In genomic region chr16:87491522-87492240, GRCh38 we compare ENCODE assay signal across 8 cellular contexts. TPM values are rescaled to one million over a fixed set of nuclear protein-coding genes. Genes with fewer than 3 reads are reported as not detected.
DNase-seq lines count a peak whose midpoint lies in the region; ATAC-seq and TF ChIP-seq lines count a peak whose summit lies in the region.
"Not testable (repeated sequence)": the region's sequence is repeated elsewhere in the genome, so short reads cannot be mapped to it uniquely, and the experiment has no call there.

No MANE protein-coding gene starts in this region.

- not testable (repeated sequence) for H2AFZ ChIP-seq in neuron (ENCODE audit: low read depth, low read length)

- not testable (repeated sequence) for H3K36me3 Mint-ChIP-seq in CD14-positive monocyte; stimulated activated naive CD8-positive, alpha-beta T cell treated with anti-CD3 and anti-CD28 coated beads, Interleukin-15, Interleukin-2, amounts not matched to agents 100 ng/mL and 50 ng/mL, for 24 hours (ENCODE audit: low read depth)
- peaks cover 26% of the 10 kb centered on the region for H3K36me3 Mint-ChIP-seq in activated naive CD4-positive, alpha-beta T cell treated with anti-CD3 and anti-CD28 coated beads for 36 hours (ENCODE audit: low read depth)

- H3K4me1 ChIP-seq in HUES6 (ENCODE audit: control insufficient read depth, insufficient read depth, low read length) (peaks cover 34% of the 10 kb centered on the region), iPS-18a (ENCODE audit: control insufficient read depth, low read depth, low read length) (peaks cover 11% of the 10 kb centered on the region), neuron (ENCODE audit: insufficient read depth, low read length) (peaks cover 50% of the 10 kb centered on the region)
- H3K4me1 ChIP-seq in effector memory CD4-positive, alpha-beta T cell (ENCODE audit: control insufficient read depth, insufficient read depth, low read length, poor library complexity, severe bottlenecking), result peaks cover 27% of the 10 kb centered on the region

- H3K4me1 Mint-ChIP-seq in CD14-positive monocyte, result peaks cover 61% of the 10 kb centered on the region
- peaks cover 56% of the 10 kb centered on the region for H3K4me1 Mint-ChIP-seq in activated naive CD4-positive, alpha-beta T cell treated with anti-CD3 and anti-CD28 coated beads for 36 hours (ENCODE audit: low read depth)
- peaks cover 63% of the 10 kb centered on the region for H3K4me1 Mint-ChIP-seq in stimulated activated naive CD8-positive, alpha-beta T cell treated with anti-CD3 and anti-CD28 coated beads, Interleukin-15, Interleukin-2, amounts not matched to agents 100 ng/mL and 50 ng/mL, for 24 hours (ENCODE audit: low read depth)

- H3K27ac Mint-ChIP-seq in CD14-positive monocyte, result peak overlapping the region in 1 of 7 donors; percentile 36
- peak overlapping the region; percentile 78 for H3K27ac Mint-ChIP-seq in activated naive CD4-positive, alpha-beta T cell treated with anti-CD3 and anti-CD28 coated beads for 36 hours
- H3K27ac Mint-ChIP-seq in stimulated activated naive CD8-positive, alpha-beta T cell treated with anti-CD3 and anti-CD28 coated beads, Interleukin-15, Interleukin-2, amounts not matched to agents 100 ng/mL and 50 ng/mL, for 24 hours, result peak overlapping the region; percentile 75

- not testable (repeated sequence) for H3K27ac ChIP-seq in HUES6 (ENCODE audit: low read depth, low read length); iPS-18a (ENCODE audit: low read length)
- peak overlapping the region; percentile 11 for H3K27ac ChIP-seq in effector memory CD4-positive, alpha-beta T cell (ENCODE audit: insufficient read depth, low read length, poor library complexity, severe bottlenecking)

- CTCF ChIA-PET in activated naive CD4-positive, alpha-beta T cell treated with anti-CD3 and anti-CD28 coated beads for 36 hours (lab: Charles Lee), result interaction anchor here (0.5 to 1.3 kb wide), 3 partner anchors 28 to 48 kb away, joined by 3 to 5 read pairs (median 4); no protein-coding TSS in a partner anchor

- not testable (repeated sequence) for H3K9me3 Mint-ChIP-seq in CD14-positive monocyte; activated naive CD4-positive, alpha-beta T cell treated with anti-CD3 and anti-CD28 coated beads for 36 hours; stimulated activated naive CD8-positive, alpha-beta T cell treated with anti-CD3 and anti-CD28 coated beads, Interleukin-15, Interleukin-2, amounts not matched to agents 100 ng/mL and 50 ng/mL, for 24 hours

- ATAC-seq in SK-N-SH treated with all-trans-retinoic acid at 6 μM for 48 hours, result peak; percentile 13

- not testable (repeated sequence) for TF ChIP-seq CTCF in CD14-positive monocyte (IDR thresholded peaks at IDR 0.05)

- not testable (repeated sequence) for DNase-seq in CD14-positive monocyte (ENCODE audit: low spot score)
- DNase-seq in activated naive CD4-positive, alpha-beta T cell treated with anti-CD3 and anti-CD28 coated beads for 36 hours, result peak; percentile 32
- DNase-seq in effector memory CD4-positive, alpha-beta T cell, result peak in 1 of 3 donors; percentile 2

- H3K27me3 Mint-ChIP-seq in CD14-positive monocyte (ENCODE audit: low read depth in 3 of 3), result peaks cover 25 to 59% (median 51%) of the 10 kb centered on the region in 3 donors
- not testable (repeated sequence) for H3K27me3 Mint-ChIP-seq in activated naive CD4-positive, alpha-beta T cell treated with anti-CD3 and anti-CD28 coated beads for 36 hours (ENCODE audit: low read depth); stimulated activated naive CD8-positive, alpha-beta T cell treated with anti-CD3 and anti-CD28 coated beads, Interleukin-15, Interleukin-2, amounts not matched to agents 100 ng/mL and 50 ng/mL, for 24 hours

- H3K4me3 ChIP-seq in HUES6 (ENCODE audit: low read depth, low read length) (peak overlapping the region; percentile 61), iPS-18a (ENCODE audit: low read length) (peak overlapping the region; percentile 52), neuron (ENCODE audit: low read length) (peak overlapping the region; percentile 61)
- peak overlapping the region; percentile 54 for H3K4me3 ChIP-seq in effector memory CD4-positive, alpha-beta T cell (ENCODE audit: insufficient read depth, low read depth, low read length, poor library complexity, severe bottlenecking)

- peak overlapping the region; percentile 31 for H3K9ac ChIP-seq in HUES6 (ENCODE audit: low read length)
- H3K9ac ChIP-seq in iPS-18a (ENCODE audit: low read length), result not testable (repeated sequence)

- not testable (repeated sequence) for H3K36me3 ChIP-seq in HUES6 (ENCODE audit: control insufficient read depth, insufficient read depth, low read length); effector memory CD4-positive, alpha-beta T cell (ENCODE audit: control insufficient read depth, insufficient read depth, low read length); iPS-18a (ENCODE audit: control insufficient read depth, low read depth, low read length); neuron (ENCODE audit: insufficient read depth, low read length)

- H3K4me3 Mint-ChIP-seq in CD14-positive monocyte, result peak overlapping the region; percentile 80 to 89
- peak overlapping the region; percentile 76 for H3K4me3 Mint-ChIP-seq in activated naive CD4-positive, alpha-beta T cell treated with anti-CD3 and anti-CD28 coated beads for 36 hours
- H3K4me3 Mint-ChIP-seq in stimulated activated naive CD8-positive, alpha-beta T cell treated with anti-CD3 and anti-CD28 coated beads, Interleukin-15, Interleukin-2, amounts not matched to agents 100 ng/mL and 50 ng/mL, for 24 hours, result peak overlapping the region; percentile 83

- intact Hi-C loops in CD14-positive monocyte (cut with micrococcal nuclease), result loop anchor here in 1 of 2 donors (2.0 kb wide), 2 partner anchors 27 to 103 kb away; no protein-coding TSS in a partner anchor
- intact Hi-C loops in activated naive CD4-positive, alpha-beta T cell treated with anti-CD3 and anti-CD28 coated beads for 36 hours (cut with micrococcal nuclease), result loop anchor here (2.0 to 10.0 kb wide), 6 partner anchors 55 to 937 kb away; partner anchors contain the start of genes BANP, C16orf95 and MTHFSD

- not testable (repeated sequence) for H3K9me3 ChIP-seq in HUES6 (ENCODE audit: control insufficient read depth, insufficient read depth, low read depth, low read length); effector memory CD4-positive, alpha-beta T cell (ENCODE audit: control insufficient read depth, low read length); iPS-18a (ENCODE audit: control insufficient read depth, low read depth, low read length); neuron (ENCODE audit: low read length)

- H3K27me3 ChIP-seq in HUES6 (ENCODE audit: control insufficient read depth, insufficient read depth, low read length), result peaks cover 16% of the 10 kb centered on the region; the same call in 1 of the 2 replicates
- H3K27me3 ChIP-seq in effector memory CD4-positive, alpha-beta T cell (replicated peaks; ENCODE audit: control insufficient read depth, insufficient read depth, low read length, poor library complexity, severe bottlenecking); iPS-18a (ENCODE audit: control insufficient read depth, insufficient read depth, low read length); neuron (ENCODE audit: insufficient read depth, low read length): not testable (repeated sequence)

RNA-seq across cellular contexts. Expression of gene ZCCHC14, which starts 1.1 kb away (rescaled TPM):
- polyA plus RNA-seq in CD14-positive monocyte, result under 1 TPM; 0.11 to 0.22 TPM
- total RNA-seq in activated naive CD4-positive, alpha-beta T cell treated with anti-CD3 and anti-CD28 coated beads for 36 hours, result 10 to 100 TPM; 12.4 to 13.9 TPM
